Comparison of ENCODE assay signal across 19 cellular contexts in genomic region chrX:38409289-38409688, GRCh38. TPM values are rescaled to one million over a fixed set of nuclear protein-coding genes. Genes with fewer than 3 reads are reported as not detected.
"Had no signal": no experiment of that assay in that cellular context is flagged by ENCODE, and none has a peak within 500 bp of the region (broad histone marks: within the 10 kb centered on the region; RNA-seq: fewer than 3 reads in every experiment).

No MANE protein-coding gene starts in this region.

- DNase-seq: activated CD4-positive, alpha-beta T cell treated with anti-CD3 and anti-CD28 coated beads for 1 hour; activated CD4-positive, alpha-beta T cell treated with anti-CD3 and anti-CD28 coated beads, Interleukin-2, amount 50 U/mL, for 48 hours; activated effector memory CD4-positive, alpha-beta T cell treated with anti-CD3 and anti-CD28 coated beads, Interleukin-2, amount 50 U/mL, for 16 hours; activated T-cell treated with anti-CD3 and anti-CD28 coated beads, Interleukin-2, amount 50 U/mL, for 4 hours; esophagus squamous epithelium; foreskin fibroblast; glutamatergic neuron; psoas muscle; right lobe of liver; spleen; stimulated activated CD4-positive, alpha-beta T cell treated with anti-CD3 and anti-CD28 coated beads, Interleukin-1b, Interleukin-23, amount 100 ng/mL, for 48 hours; stimulated activated naive B cell treated with anti-CD40 and anti-IgM and Interleukin-4, amounts not matched to agents 10 μg/mL and 1 μg/mL and 100 μg/mL, for 72 hours; substantia nigra; T-helper 9 cell; trophoblast cell had no signal

- FAIRE-seq: endometrium had no signal

- H3K4me3 ChIP-seq: esophagus squamous epithelium, psoas muscle, right lobe of liver, spleen had no signal

- H3K36me3 ChIP-seq: esophagus squamous epithelium, spleen had no signal

- H3K27me3 ChIP-seq: esophagus squamous epithelium, right lobe of liver had no signal

- ATAC-seq: activated T-cell treated with anti-CD3 and anti-CD28 coated beads, Interleukin-2, amount 50 U/mL, for 4 hours; left lobe of liver; natural killer cell treated with Interleukin-12 subunit alpha and Interleukin-12 subunit beta and Interleukin-15 and Interleukin-18, amount 100 ng/mL, for 72 hours; psoas muscle; right lobe of liver; stimulated activated naive B cell treated with anti-CD40 and anti-IgM and Interleukin-4, amounts not matched to agents 10 μg/mL and 1 μg/mL and 100 μg/mL, for 72 hours had no signal

RNA-seq across cellular contexts. Expression of gene OTC, which starts 56.9 kb away (rescaled TPM):
- total RNA-seq: activated T-cell treated with anti-CD3 and anti-CD28 coated beads, Interleukin-2, amount 50 U/mL, for 4 hours; chondrocyte; natural killer cell treated with Interleukin-12 subunit alpha and Interleukin-12 subunit beta and Interleukin-15 and Interleukin-18, amount 100 ng/mL, for 72 hours; spleen had no signal
